In the genomic region with DNA sequence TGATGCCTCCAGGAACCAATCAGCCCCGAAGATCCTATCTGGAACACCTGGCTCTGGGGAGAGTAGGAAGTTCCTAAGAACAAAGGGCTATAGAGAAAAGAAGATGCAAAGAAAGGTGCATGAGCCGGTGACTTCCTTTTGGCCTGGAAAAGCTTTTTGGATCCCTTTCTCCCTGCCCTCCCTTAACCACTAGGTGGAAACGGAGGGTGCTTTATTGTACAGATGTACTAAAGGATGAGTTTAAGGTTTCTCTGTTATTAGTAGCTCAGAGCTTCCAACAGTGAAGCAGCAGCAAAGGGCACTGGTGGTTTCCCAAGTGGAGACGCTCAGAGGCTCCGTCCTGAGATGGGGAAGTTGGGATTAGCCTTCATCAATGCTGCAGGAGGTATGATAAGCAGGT, we compare ENCODE assay signal across 8 cellular contexts. TPM values are rescaled to one million over a fixed set of nuclear protein-coding genes. Genes with fewer than 3 reads are reported as not detected.
DNase-seq lines count a peak whose midpoint lies in the region; ATAC-seq, FAIRE-seq and TF ChIP-seq lines count a peak whose summit lies in the region.

No MANE protein-coding gene starts in this region.

- no peak for TF ChIP-seq POLR2A in sigmoid colon (IDR thresholded peaks at IDR 0.05)

- CTCF ChIA-PET in A673 (lab: Charles Lee) = interaction anchor here (0.5 to 2.3 kb wide), 6 partner anchors 32 to 778 kb away, joined by 3 to 9 read pairs (median 4); no protein-coding TSS in a partner anchor

- intact Hi-C loops in A673 (cut with micrococcal nuclease; ENCODE audit: unreplicated experiment) = loop anchor here (5.0 to 10.0 kb wide), 2 partner anchors 124 to 591 kb away; no protein-coding TSS in a partner anchor
- intact Hi-C loops in sigmoid colon (cut with DNase I) = no loop called here

- H3K36me3 ChIP-seq in A673 (ENCODE audit: insufficient read depth, low read length, poor library complexity, severe bottlenecking) (no peaks in the 10 kb centered on the region), bronchial epithelial cell (ENCODE audit: control insufficient read depth, insufficient read depth, low read length) (no peaks in the 10 kb centered on the region), sigmoid colon (no peaks in the 10 kb centered on the region)

- no TSS peak for BruUV-seq in A673 (replicated peaks; lab: Mats Ljungman, UMichigan)

- H3K9me3 ChIP-seq in A673 (ENCODE audit: low read depth, low read length, poor library complexity, severe bottlenecking) = no peaks in the 10 kb centered on the region
- no peaks in the 10 kb centered on the region for H3K9me3 ChIP-seq in sigmoid colon

- H3K27ac ChIP-seq in A673 (ENCODE audit: low read depth, low read length, poor library complexity, severe bottlenecking) (no peak overlapping the region), sigmoid colon (no peak overlapping the region)

- no peak for TF ChIP-seq EP300 in sigmoid colon (IDR thresholded peaks at IDR 0.05)

- 20 to 38% methylated on average over 5 of the region's 5 CpGs for WGBS in sigmoid colon, 2 donors

- H3K4me1 ChIP-seq in A673 (ENCODE audit: insufficient read depth, low read length, poor library complexity, severe bottlenecking) = peaks cover 34% of the 10 kb centered on the region
- H3K4me1 ChIP-seq in sigmoid colon = no peaks in the 10 kb centered on the region

- no peaks in the 10 kb centered on the region for H3K27me3 ChIP-seq in A673 (replicated peaks; ENCODE audit: insufficient read depth, low read depth, low read length, poor library complexity)
- no peaks in the 10 kb centered on the region for H3K27me3 ChIP-seq in bronchial epithelial cell (ENCODE audit: control insufficient read depth, insufficient read depth, low read length)
- no peaks in the 10 kb centered on the region for H3K27me3 ChIP-seq in sigmoid colon

- POLR2A ChIA-PET in A673 (lab: Charles Lee; ENCODE audit: low non-redundant PET) = no interaction called here

- ATAC-seq in HG02623 (IDR thresholded peaks at IDR 0.05; ENCODE audit: unreplicated experiment) (peak; percentile 31), GM19328 (IDR thresholded peaks at IDR 0.05; ENCODE audit: unreplicated experiment) (no peak)

- FAIRE-seq in bronchial epithelial cell (lab: Jason Lieb, UNC) = no peak

- TF ChIP-seq CTCF in A673 (conservative IDR thresholded peaks at IDR 0.05; ENCODE audit: low read depth, low read length) (peak; percentile 59), bronchial epithelial cell (IDR thresholded peaks at IDR 0.05; ENCODE audit: insufficient read depth, low read length, severe bottlenecking) (peak; percentile 49), sigmoid colon (IDR thresholded peaks at IDR 0.05) (no peak)

- H3K4me3 ChIP-seq in A673 (ENCODE audit: low read depth, low read length, poor library complexity, severe bottlenecking) (peak overlapping the region; percentile 12), bronchial epithelial cell (ENCODE audit: low read depth, low read length) (no peak overlapping the region), sigmoid colon (peak overlapping the region in 1 of 4 donors; percentile 5)

- DNase-seq in A673 (ENCODE audit: low spot score) (peak; percentile 72), GDM1 (lab: John Stamatoyannopoulos, UW) (peak; percentile 18), NCI-H82 treated with DMSO at 0.1 percent for 48 hours (lab: John Stamatoyannopoulos, UW; ENCODE audit: unreplicated experiment) (peak; percentile 17), bronchial epithelial cell (ENCODE audit: low read depth) (peak; percentile 50), myocyte (ENCODE audit: low read depth) (peak; percentile 42), sigmoid colon (no peak)

RNA-seq across cellular contexts. Expression of gene ADGRG7, which starts 6.0 kb away (rescaled TPM):
- total RNA-seq in A673 (2021) (2.4 and 2.7 TPM in 2 replicates), bronchial epithelial cell (under 0.01 TPM in 1 of 2 replicates, not detected in the other), myocyte (not detected in 2 replicates), sigmoid colon (not detected)
- not detected for polyA plus RNA-seq in myocyte (2012)
- 1 to 10 TPM; 1.2 to 7.4 (median 1.4) TPM for polyA plus RNA-seq in sigmoid colon

Comparison
In these comparisons a context has a peak if more than half of its experiments do, and no peak if none do; other contexts are left out.
1. CTCF ChIP-seq: peak in A673 (single experiment) and bronchial epithelial cell (single experiment); none in sigmoid colon (0 of 4).